In genomic region chr4:81360722-81361121, GRCh38 we compare ENCODE assay signal across 1 cellular context.
TF ChIP-seq lines count a peak whose summit lies in the region.

No MANE protein-coding gene starts in this region.

TF ChIP-seq in IMR-90, 13 proteins besides CTCF, POLR2A, EP300 and RAD21:
- no peak for TF ChIP-seq SMC3 (IDR thresholded peaks at IDR 0.05; ENCODE audit: low read depth, low read length)
- TF ChIP-seq RCOR1 (IDR thresholded peaks at IDR 0.05; ENCODE audit: insufficient replicate concordance, low read length), result no peak
